Comparison of ENCODE assay signal across 20 cellular contexts in the genomic region with DNA sequence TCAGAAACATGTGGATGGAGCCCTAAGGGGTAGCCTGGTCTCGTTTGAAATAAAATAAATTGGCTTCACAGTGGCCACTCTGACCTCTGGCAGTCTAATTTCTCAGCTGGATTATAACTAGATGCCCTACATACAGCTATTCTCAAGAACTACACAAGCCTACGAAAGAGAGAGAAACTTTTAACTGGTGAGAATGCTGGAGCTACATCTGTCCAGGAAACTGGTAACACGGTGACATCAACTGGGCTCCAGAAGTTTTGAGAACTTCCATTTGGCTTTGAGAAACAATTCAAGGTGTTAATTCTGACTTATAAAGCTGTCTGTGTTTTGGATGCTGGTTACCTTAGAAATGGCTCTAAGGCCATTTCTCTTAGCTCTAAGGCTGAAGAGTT.
A peak's percentile ranks its signal among the peaks of the same experiment; 100 is the strongest.
DNase-seq lines count a peak whose midpoint lies in the region; ATAC-seq and TF ChIP-seq lines count a peak whose summit lies in the region.
"Had no signal": no experiment of that assay in that cellular context is flagged by ENCODE, and none has a peak within 500 bp of the region (broad histone marks: within the 10 kb centered on the region; RNA-seq: fewer than 3 reads in every experiment).

No MANE protein-coding gene starts in this region.

- H3K4me1 ChIP-seq in esophagus (ENCODE audit: control insufficient read depth in 2 of 2, insufficient read depth in 2 of 2, low read length in 1 of 2) (no peaks in the 10 kb centered on the region), osteoblast (ENCODE audit: insufficient read depth, low read length) (peaks cover 34% of the 10 kb centered on the region)

- intact Hi-C loops in head of caudate nucleus (cut with DNase I): no loop called here

- no peak for ATAC-seq in HG03520 (IDR thresholded peaks at IDR 0.05; ENCODE audit: unreplicated experiment)
- ATAC-seq: activated CD8-positive, alpha-beta T cell treated with anti-CD3 and anti-CD28 coated beads, Interleukin-2, amount 10 ng/mL, durations not matched to agents 7 days and 5 days; left ventricle myocardium superior had no signal

- POLR2A ChIA-PET in AG04450 (lab: Yijun Ruan, JAX): interaction anchor here (0.9 to 1.2 kb wide), 3 partner anchors 10 to 74 kb away, joined by 3 read pairs; no protein-coding TSS in a partner anchor

- peak overlapping the region; percentile 58 for H3K27ac ChIP-seq in AG04450 (ENCODE audit: low read depth, low read length)
- H3K27ac ChIP-seq in esophagus (ENCODE audit: low read depth in 2 of 2, low read length in 1 of 2): peak overlapping the region; percentile 39 to 60
- peak overlapping the region; percentile 76 for H3K27ac ChIP-seq in osteoblast (ENCODE audit: low read depth, low read length)
- H3K27ac ChIP-seq: RWPE1, thyroid gland had no signal

- DNase-seq in AG04450 (ENCODE audit: low read depth, low spot score) (no peak), OCI-M1 (lab: John Stamatoyannopoulos, UW) (peak; percentile 45), osteoblast (ENCODE audit: insufficient read length, low spot score, missing footprints) (no peak), head of caudate nucleus (no peak), anterior cingulate cortex (lab: John Stamatoyannopoulos, UW) (no peak), GM19238 (ENCODE audit: insufficient read length, low spot score) (no peak)
- DNase-seq: ACHN; activated CD8-positive, alpha-beta T cell treated with anti-CD3 and anti-CD28 coated beads, Interleukin-2, amount 10 ng/mL, durations not matched to agents 7 days and 5 days; activated T-cell treated with anti-CD3 and anti-CD28 coated beads, Interleukin-2, amount 50 U/mL, for 48 hours; DND-41; effector memory CD4-positive, alpha-beta T cell; foreskin melanocyte; H9; left ventricle myocardium superior; naive B cell; NCI-H1436 treated with DMSO at 0.1 percent for 48 hours; thyroid gland had no signal

- no peaks in the 10 kb centered on the region for H3K36me3 ChIP-seq in esophagus (ENCODE audit: control insufficient read depth in 2 of 2, insufficient read depth in 2 of 2, low read length in 1 of 2)
- no peaks in the 10 kb centered on the region for H3K36me3 ChIP-seq in osteoblast (ENCODE audit: insufficient read depth, low read length)
- H3K36me3 ChIP-seq: thyroid gland had no signal

- CTCF ChIA-PET in AG04450 (lab: Charles Lee): no interaction called here

- H3K4me3 ChIP-seq in AG04450 (ENCODE audit: low read depth, low read length): no peak overlapping the region
- no peak overlapping the region for H3K4me3 ChIP-seq in esophagus (ENCODE audit: low read depth in 1 of 2, low read length in 2 of 2)
- peak overlapping the region; percentile 36 for H3K4me3 ChIP-seq in osteoblast (ENCODE audit: insufficient read depth, low read length)
- H3K4me3 ChIP-seq: thyroid gland had no signal

- H3K4me2 ChIP-seq in osteoblast (ENCODE audit: insufficient read depth, low read length): peak overlapping the region; percentile 57

- no peaks in the 10 kb centered on the region for H3K79me2 ChIP-seq in osteoblast (ENCODE audit: insufficient read depth, low read length)

- no peaks in the 10 kb centered on the region for H4K20me1 ChIP-seq in osteoblast (ENCODE audit: insufficient read depth, low read length)

- 61% methylated on average over 3 of the region's 3 CpGs for WGBS in esophagus, 2 donors

- H3K9me3 ChIP-seq in AG04450 (ENCODE audit: control insufficient read depth, insufficient read depth, low read length) (no peaks in the 10 kb centered on the region), esophagus (ENCODE audit: control insufficient read depth in 2 of 2, insufficient read depth in 1 of 2, low read depth in 1 of 2, low read length in 1 of 2) (no peaks in the 10 kb centered on the region), osteoblast (ENCODE audit: low read depth, low read length) (no peaks in the 10 kb centered on the region)
- H3K9me3 ChIP-seq: thyroid gland had no signal

- H2AFZ ChIP-seq in osteoblast (ENCODE audit: low read length): peak overlapping the region; percentile 40

- TF ChIP-seq CTCF in AG04450 (IDR thresholded peaks at IDR 0.05; ENCODE audit: low read depth, low read length) (no peak), osteoblast (IDR thresholded peaks at IDR 0.05; ENCODE audit: extremely low read depth, low read depth, low read length) (no peak)

- H3K27me3 ChIP-seq in AG04450 (ENCODE audit: control insufficient read depth, insufficient read depth, low read length) (no peaks in the 10 kb centered on the region), esophagus (ENCODE audit: control insufficient read depth in 1 of 2, insufficient read depth in 2 of 2, low read length in 2 of 2) (no peaks in the 10 kb centered on the region), osteoblast (ENCODE audit: insufficient read depth, low read length) (no peaks in the 10 kb centered on the region)
- H3K27me3 ChIP-seq: thyroid gland had no signal
